18 cellular contexts compared by ENCODE assay signal in the genomic region with DNA sequence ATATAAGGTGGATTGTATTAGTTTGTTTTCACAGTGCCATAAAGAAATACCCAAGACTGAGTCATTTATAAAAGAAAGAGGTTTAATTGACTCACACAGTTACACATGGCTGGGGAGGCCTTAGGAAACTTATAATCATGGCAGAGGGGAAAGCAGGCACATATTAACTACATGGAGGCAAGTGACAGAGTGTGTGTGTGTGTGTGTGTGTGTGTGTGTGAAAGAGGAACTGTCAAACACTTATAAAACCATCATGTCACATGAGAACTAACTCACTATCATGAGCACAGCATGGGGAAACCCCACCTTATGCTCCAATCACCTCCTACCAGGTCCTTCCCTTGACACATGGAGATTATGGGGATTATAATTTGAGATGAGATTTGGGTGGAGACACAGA.
DNase-seq lines count a peak whose midpoint lies in the region; ATAC-seq, FAIRE-seq and TF ChIP-seq lines count a peak whose summit lies in the region.
"Had no signal": no experiment of that assay in that cellular context is flagged by ENCODE, and none has a peak within 500 bp of the region (broad histone marks: within the 10 kb centered on the region; RNA-seq: fewer than 3 reads in every experiment).

No MANE protein-coding gene starts in this region.

- peaks cover 15% of the 10 kb centered on the region for H3K9me3 Mint-ChIP-seq in activated naive CD8-positive, alpha-beta T cell treated with anti-CD3 and anti-CD28 coated beads for 36 hours

- H3K36me3 Mint-ChIP-seq in activated naive CD8-positive, alpha-beta T cell treated with anti-CD3 and anti-CD28 coated beads for 36 hours: peaks cover 26% of the 10 kb centered on the region

- H3K27ac ChIP-seq in heart left ventricle: no peak overlapping the region
- H3K27ac ChIP-seq: C4-2B, heart right ventricle, tibial nerve had no signal

- ATAC-seq in heart left ventricle (no peak), GM18861 (IDR thresholded peaks at IDR 0.05; ENCODE audit: unreplicated experiment) (no peak)
- ATAC-seq: heart right ventricle, mucosa of descending colon had no signal

- H3K27me3 Mint-ChIP-seq in activated naive CD8-positive, alpha-beta T cell treated with anti-CD3 and anti-CD28 coated beads for 36 hours: no peaks in the 10 kb centered on the region

- no peaks in the 10 kb centered on the region for H3K36me3 ChIP-seq in heart left ventricle
- H3K36me3 ChIP-seq: heart right ventricle, MG63, tibial nerve had no signal

- peaks cover 35% of the 10 kb centered on the region for H3K4me1 Mint-ChIP-seq in activated naive CD8-positive, alpha-beta T cell treated with anti-CD3 and anti-CD28 coated beads for 36 hours

- no peak for DNase-seq in GM18507 (ENCODE audit: extremely low spot score, insufficient read length, low read depth)
- peak; percentile 10 to 26 for DNase-seq in Kasumi-1 (lab: John Stamatoyannopoulos, UW)
- peak; percentile 51 for DNase-seq in activated naive CD8-positive, alpha-beta T cell treated with anti-CD3 and anti-CD28 coated beads for 36 hours
- peak; percentile 38 for DNase-seq in stimulated activated CD4-positive, alpha-beta T cell treated with anti-CD3 and anti-CD28 coated beads, Interleukin-4, amount 100 ng/mL, for 1 hour
- no peak for DNase-seq in heart left ventricle
- no peak for DNase-seq in cerebellum (ENCODE audit: low spot score)
- DNase-seq: aorta, DMS79 treated with DMSO at 0.1 percent for 48 hours, heart right ventricle, MG63, mucosa of descending colon, NCI-H2107 had no signal

- TF ChIP-seq POLR2A in heart left ventricle (IDR thresholded peaks at IDR 0.05): no peak

- FAIRE-seq in GM18507 (lab: Jason Lieb, UNC): peak; percentile 42
- FAIRE-seq: colon, endothelial cell of umbilical vein had no signal

- no peak overlapping the region for H3K4me3 ChIP-seq in heart left ventricle
- H3K4me3 ChIP-seq: heart right ventricle, MG63, mucosa of descending colon, tibial nerve had no signal

- H3K27ac Mint-ChIP-seq in activated naive CD8-positive, alpha-beta T cell treated with anti-CD3 and anti-CD28 coated beads for 36 hours: peak overlapping the region; percentile 81
- H3K27ac Mint-ChIP-seq: T-helper 1 cell treated with Interleukin-12 subunit alpha and Interleukin-12 subunit beta and Interleukin-4 antibody, amounts not matched to agents 30 μg/mL and 1 μg/mL, for 36 hours had no signal

- H3K27me3 ChIP-seq in heart left ventricle: no peaks in the 10 kb centered on the region
- H3K27me3 ChIP-seq: heart right ventricle, MG63, tibial nerve had no signal

- no peaks in the 10 kb centered on the region for H3K4me1 ChIP-seq in heart left ventricle
- H3K4me1 ChIP-seq: heart right ventricle, tibial nerve had no signal

- peaks cover 0 to 9% (median 0%) of the 10 kb centered on the region in 12 donors for H3K9me3 ChIP-seq in heart left ventricle
- H3K9me3 ChIP-seq: MG63, mucosa of descending colon had no signal

- intact Hi-C loops in heart left ventricle (cut with DNase I): no loop called here

- H3K4me3 Mint-ChIP-seq in activated naive CD8-positive, alpha-beta T cell treated with anti-CD3 and anti-CD28 coated beads for 36 hours: no peak overlapping the region
- H3K4me3 Mint-ChIP-seq: T-helper 1 cell treated with Interleukin-12 subunit alpha and Interleukin-12 subunit beta and Interleukin-4 antibody, amounts not matched to agents 30 μg/mL and 1 μg/mL, for 36 hours had no signal

- no peak for TF ChIP-seq CTCF in heart left ventricle (IDR thresholded peaks at IDR 0.05)

Comparison
In these comparisons a context has a peak if more than half of its experiments do, and no peak if none do; other contexts are left out.
1. DNase-seq: peak in Kasumi-1 (2 of 2), activated naive CD8-positive, alpha-beta T cell treated with anti-CD3 and anti-CD28 coated beads for 36 hours (single experiment) and stimulated activated CD4-positive, alpha-beta T cell treated with anti-CD3 and anti-CD28 coated beads, Interleukin-4, amount 100 ng/mL, for 1 hour (single experiment); none in GM18507 (single experiment), heart left ventricle (0 of 5) and cerebellum (single experiment).